2 cellular contexts compared by ENCODE assay signal in the genomic region with DNA sequence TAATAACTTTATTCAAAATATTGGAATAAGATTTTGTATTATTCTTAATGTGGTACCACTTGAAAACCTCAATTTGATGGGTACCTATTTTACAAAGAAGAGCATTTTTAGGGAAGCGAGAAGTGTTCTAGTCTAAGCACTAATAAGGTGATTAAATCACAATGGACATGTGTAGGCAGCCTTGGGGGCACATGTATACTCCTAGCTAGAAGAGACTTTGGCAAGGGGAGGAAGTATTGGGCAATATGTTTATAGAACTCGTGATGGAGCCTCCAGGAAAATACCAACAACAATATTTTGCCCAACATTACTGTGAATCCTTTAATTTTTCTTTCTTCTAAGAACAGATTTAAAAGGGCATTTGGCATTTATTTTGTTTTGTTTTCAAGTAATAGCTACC.
TF ChIP-seq lines count a peak whose summit lies in the region.

No MANE protein-coding gene starts in this region.

TF ChIP-seq in A549, 52 proteins besides CTCF, POLR2A, EP300 and RAD21:
- TF ChIP-seq HOXB5 (CRISPR knock-in tag; IDR thresholded peaks at IDR 0.05) (no peak), JUN (IDR thresholded peaks at IDR 0.05) (no peak), RARB (CRISPR knock-in tag; IDR thresholded peaks at IDR 0.05) (no peak), CBX2 (IDR thresholded peaks at IDR 0.05; ENCODE audit: borderline replicate concordance, low read depth) (no peak), GATA3 (IDR thresholded peaks at IDR 0.05; ENCODE audit: borderline replicate concordance) (no peak), ZC3H11A (IDR thresholded peaks at IDR 0.05) (no peak)
- TF ChIP-seq, protein P1, sequence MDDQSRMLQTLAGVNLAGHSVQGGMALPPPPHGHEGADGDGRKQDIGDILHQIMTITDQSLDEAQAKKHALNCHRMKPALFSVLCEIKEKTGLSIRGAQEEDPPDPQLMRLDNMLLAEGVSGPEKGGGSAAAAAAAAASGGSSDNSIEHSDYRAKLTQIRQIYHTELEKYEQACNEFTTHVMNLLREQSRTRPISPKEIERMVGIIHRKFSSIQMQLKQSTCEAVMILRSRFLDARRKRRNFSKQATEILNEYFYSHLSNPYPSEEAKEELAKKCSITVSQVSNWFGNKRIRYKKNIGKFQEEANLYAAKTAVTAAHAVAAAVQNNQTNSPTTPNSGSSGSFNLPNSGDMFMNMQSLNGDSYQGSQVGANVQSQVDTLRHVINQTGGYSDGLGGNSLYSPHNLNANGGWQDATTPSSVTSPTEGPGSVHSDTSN (IDR thresholded peaks at IDR 0.05): no peak
TF ChIP-seq in A549: peak in this region for 0.

TF ChIP-seq in IMR-90, 13 proteins besides CTCF, POLR2A, EP300 and RAD21:
- TF ChIP-seq MAZ (IDR thresholded peaks at IDR 0.05; ENCODE audit: borderline replicate concordance, low read depth, low read length) (no peak), CEBPB (IDR thresholded peaks at IDR 0.05; ENCODE audit: low read depth, low read length) (peak; percentile 53)
